Comparison of ENCODE assay signal across 19 cellular contexts in the genomic region with DNA sequence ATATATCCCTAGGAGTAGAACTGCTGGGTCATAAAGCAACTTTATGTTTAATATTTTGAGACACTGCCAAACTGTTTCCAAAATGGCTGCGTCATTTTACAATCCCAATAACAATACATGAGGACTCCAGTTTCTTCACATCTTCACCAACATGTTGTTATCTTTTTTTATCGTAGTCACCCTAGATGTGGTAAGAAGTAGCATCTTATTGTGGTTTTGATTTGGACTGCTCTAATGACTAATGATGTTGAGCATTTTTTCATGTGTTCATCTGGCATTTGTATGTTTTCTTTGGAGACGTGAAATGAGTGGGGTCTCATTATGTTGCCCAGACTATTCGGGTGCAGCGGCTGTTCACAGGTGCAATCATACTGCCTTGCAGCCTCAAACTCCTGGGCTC.
"Had no signal": no experiment of that assay in that cellular context is flagged by ENCODE, and none has a peak within 500 bp of the region (broad histone marks: within the 10 kb centered on the region; RNA-seq: fewer than 3 reads in every experiment).

No MANE protein-coding gene starts in this region.

- ATAC-seq: activated CD4-positive, alpha-beta T cell treated with anti-CD3 and anti-CD28 coated beads for 36 hours; natural killer cell; right cardiac atrium; T-helper 17 cell had no signal

- H3K4me3 ChIP-seq: breast epithelium, transverse colon had no signal

- DNase-seq: activated CD4-positive, alpha-beta memory T cell treated with anti-CD3 and anti-CD28 coated beads, Interleukin-2, amount 10 ng/mL, durations not matched to agents 7 days and 5 days; activated CD4-positive, alpha-beta T cell treated with anti-CD3 and anti-CD28 coated beads for 36 hours; activated effector memory CD4-positive, alpha-beta T cell treated with anti-CD3 and anti-CD28 coated beads, Interleukin-2, amount 50 U/mL, for 16 hours; activated T-cell treated with anti-CD3 and anti-CD28 coated beads, Interleukin-2, amount 50 U/mL, for 48 hours; anterior cingulate cortex; glutamatergic neuron; hypothalamus; kidney glomerular epithelial cell; mesendoderm; natural killer cell; nucleus accumbens; right cardiac atrium; small intestine; stimulated activated CD4-positive, alpha-beta T cell treated with anti-CD3 and anti-CD28 coated beads, Interleukin-4, amount 100 ng/mL, for 4 hours; stimulated activated CD8-positive, alpha-beta memory T cell treated with anti-CD3 and anti-CD28 coated beads, Interleukin-4, amount 100 ng/mL, for 48 hours; stimulated activated naive CD4-positive, alpha-beta T cell treated with Interleukin-2 at 50 U/mL for 16 hours; T-helper 17 cell; transverse colon had no signal
